9 cellular contexts compared by ENCODE assay signal in the genomic region with DNA sequence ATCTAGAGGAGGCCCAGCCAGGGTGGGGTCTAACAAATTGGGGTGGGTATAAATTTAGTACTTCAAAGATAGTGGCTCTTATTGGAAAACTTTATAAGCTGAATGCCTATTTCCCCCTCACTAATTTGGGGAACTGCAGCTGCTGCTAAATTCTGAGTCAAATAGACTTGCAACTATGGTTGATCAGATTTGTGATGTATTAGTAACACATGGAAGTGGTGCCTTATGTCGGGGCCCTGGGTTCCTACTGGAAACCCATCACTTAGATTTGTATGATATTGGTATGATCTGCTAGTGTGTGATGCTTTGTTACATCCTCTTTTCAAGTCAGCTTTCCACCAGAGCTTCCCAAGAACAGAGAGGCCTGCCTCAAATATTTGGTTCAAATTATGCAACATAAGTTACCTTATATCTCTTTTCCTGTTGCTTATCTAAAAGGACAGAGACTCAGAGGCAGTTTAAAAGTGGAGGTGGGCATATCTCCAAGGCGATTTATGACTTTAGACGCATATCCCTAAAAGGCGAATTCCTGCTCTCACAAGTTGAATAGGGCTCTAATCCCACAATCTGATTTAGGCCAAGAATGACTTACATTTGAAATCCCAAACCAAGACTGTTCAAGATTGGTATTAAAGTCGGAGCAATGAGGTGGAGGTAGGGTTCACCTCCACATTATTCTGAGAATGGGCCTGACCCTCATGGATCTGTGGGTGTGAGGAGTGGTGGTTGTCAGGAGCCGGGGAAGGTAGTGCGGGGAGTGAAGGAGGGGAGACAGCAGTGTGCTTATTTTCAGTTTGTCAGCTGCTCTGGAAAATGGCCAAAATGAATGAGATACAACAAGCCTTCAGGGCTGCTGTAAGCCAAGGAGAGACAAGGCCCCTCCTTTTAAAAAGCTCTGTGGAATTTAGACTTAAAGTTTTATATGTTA.
DNase-seq lines count a peak whose midpoint lies in the region; ATAC-seq and TF ChIP-seq lines count a peak whose summit lies in the region.
"Had no signal": no experiment of that assay in that cellular context is flagged by ENCODE, and none has a peak within 500 bp of the region (broad histone marks: within the 10 kb centered on the region; RNA-seq: fewer than 3 reads in every experiment).

No MANE protein-coding gene starts in this region.

- H3K4me1 ChIP-seq in BLaER1 (peaks cover 50% of the 10 kb centered on the region), PC-3 (ENCODE audit: insufficient read depth, low read length) (peaks cover 50% of the 10 kb centered on the region), BE2C (peaks cover 5% of the 10 kb centered on the region)

- H3K9me2 ChIP-seq in PC-3 (replicated peaks; ENCODE audit: low read length) = no peaks in the 10 kb centered on the region

- no peaks in the 10 kb centered on the region for H3F3A ChIP-seq in PC-3 (ENCODE audit: low read length, unreplicated experiment)

- H3K27ac ChIP-seq in BLaER1 = 0 out of 2 replicates have a peak overlapping the region, but pooled peaks have one; percentile 5
- H3K27ac ChIP-seq in PC-3 (ENCODE audit: low read length) = peak overlapping the region; percentile 64; the same call in 1 of the 2 replicates

- no peak for TF ChIP-seq CTCF in PC-3 (conservative IDR thresholded peaks at IDR 0.05; ENCODE audit: low read depth, low read length)
- no peak for TF ChIP-seq CTCF in osteocyte (IDR thresholded peaks at IDR 0.05)
- no peak for TF ChIP-seq CTCF in BE2C (IDR thresholded peaks at IDR 0.05; ENCODE audit: low read depth, low read length)

- H3K9ac ChIP-seq in BLaER1 (no peak overlapping the region), PC-3 (ENCODE audit: low read length) (no peak overlapping the region)

- H3K4me3 ChIP-seq in BLaER1 (no peak overlapping the region), PC-3 (ENCODE audit: low read length) (no peak overlapping the region), BE2C (ENCODE audit: low read depth, low read length) (no peak overlapping the region)

- POLR2A ChIA-PET in PC-3 (lab: Charles Lee; ENCODE audit: unreplicated experiment) = interaction anchor here (1.0 kb wide), 1 partner anchor 13 kb away, joined by 3 read pairs; no protein-coding TSS in a partner anchor

- no peaks in the 10 kb centered on the region for H3K9me3 Mint-ChIP-seq in osteocyte (ENCODE audit: unreplicated experiment)

- no peaks in the 10 kb centered on the region for H3K36me3 Mint-ChIP-seq in osteocyte (ENCODE audit: unreplicated experiment)

- no peak for ATAC-seq in PC-3

- H3K79me2 ChIP-seq in PC-3 (ENCODE audit: low read length) = no peaks in the 10 kb centered on the region

- CTCF ChIA-PET in PC-3 (lab: Charles Lee) = interaction anchor here (1.1 kb wide), 1 partner anchor 581 kb away, joined by 3 read pairs; no protein-coding TSS in a partner anchor

- no peaks in the 10 kb centered on the region for H3K27me3 Mint-ChIP-seq in osteocyte (ENCODE audit: unreplicated experiment)

- BruUV-seq in PC-3 (replicated peaks; lab: Mats Ljungman, UMichigan) = no TSS peak

- peak overlapping the region; percentile 92 for H3K27ac Mint-ChIP-seq in osteocyte (ENCODE audit: unreplicated experiment)

- DNase-seq in PC-3 (no peak), erythroblast (lab: John Stamatoyannopoulos, UW) (peak; percentile 66 to 67), osteocyte (ENCODE audit: extremely low spot score, unreplicated experiment) (no peak), head of caudate nucleus (no peak), BE2C (no peak)
- no peak for DNase-seq in activated CD4-positive, alpha-beta T cell treated with anti-CD3 and anti-CD28 coated beads, Interleukin-2, amount 50 U/mL, for 4 hours
- no peak for DNase-seq in activated naive CD4-positive, alpha-beta T cell treated with Interleukin-2 at 50 U/mL for 16 hours
- DNase-seq: glutamatergic neuron had no signal

- no peak overlapping the region for H2AFZ ChIP-seq in PC-3 (ENCODE audit: low read length)

- no peaks in the 10 kb centered on the region for H3K27me3 ChIP-seq in BLaER1
- H3K27me3 ChIP-seq in PC-3 (ENCODE audit: low read length) = no peaks in the 10 kb centered on the region
- no peaks in the 10 kb centered on the region for H3K27me3 ChIP-seq in BE2C

- H4K20me1 ChIP-seq in BLaER1 (no peaks in the 10 kb centered on the region), PC-3 (ENCODE audit: low read length) (no peaks in the 10 kb centered on the region)

- peaks cover 55% of the 10 kb centered on the region for H3K4me1 Mint-ChIP-seq in osteocyte (ENCODE audit: unreplicated experiment)

- intact Hi-C loops in PC-3 (cut with micrococcal nuclease) = loop anchor here (1.0 to 5.0 kb wide), 9 partner anchors 13 to 412 kb away; no protein-coding TSS in a partner anchor
- intact Hi-C loops in head of caudate nucleus (cut with DNase I) = loop anchor here (5.0 kb wide), 1 partner anchor 577 kb away; no protein-coding TSS in a partner anchor

- no peak overlapping the region for H3K4me3 Mint-ChIP-seq in osteocyte (ENCODE audit: unreplicated experiment)

- no peaks in the 10 kb centered on the region for H3K9me3 ChIP-seq in BLaER1
- H3K9me3 ChIP-seq in PC-3 (ENCODE audit: low read length) = no peaks in the 10 kb centered on the region
- H3K9me3 ChIP-seq in BE2C = no peaks in the 10 kb centered on the region

- H3K36me3 ChIP-seq in BLaER1 = no peaks in the 10 kb centered on the region
- no peaks in the 10 kb centered on the region for H3K36me3 ChIP-seq in PC-3 (ENCODE audit: low read depth, low read length)
- H3K36me3 ChIP-seq in BE2C = no peaks in the 10 kb centered on the region

- 0 out of 2 replicates have a peak overlapping the region, but pooled peaks have one; percentile 76 for H3K4me2 ChIP-seq in BLaER1
- no peak overlapping the region for H3K4me2 ChIP-seq in PC-3 (ENCODE audit: low read length)

- TF ChIP-seq POLR2A in erythroblast (IDR thresholded peaks at IDR 0.05; ENCODE audit: low read length) = no peak

Comparison
In these comparisons a context has a peak if more than half of its experiments do, and no peak if none do; other contexts are left out.
1. DNase-seq: peak in erythroblast (2 of 2); none in PC-3 (single experiment), osteocyte (single experiment), activated CD4-positive, alpha-beta T cell treated with anti-CD3 and anti-CD28 coated beads, Interleukin-2, amount 50 U/mL, for 4 hours (0 of 2), head of caudate nucleus (0 of 42), BE2C (single experiment) and activated naive CD4-positive, alpha-beta T cell treated with Interleukin-2 at 50 U/mL for 16 hours (single experiment).